Comparison of ENCODE assay signal across 25 cellular contexts in genomic region chr1:169931795-169932195, GRCh38. TPM values are rescaled to one million over a fixed set of nuclear protein-coding genes. Genes with fewer than 3 reads are reported as not detected.
DNase-seq lines count a peak whose midpoint lies in the region; ATAC-seq, FAIRE-seq and TF ChIP-seq lines count a peak whose summit lies in the region.
"Had no signal": no experiment of that assay in that cellular context is flagged by ENCODE, and none has a peak within 500 bp of the region (broad histone marks: within the 10 kb centered on the region; RNA-seq: fewer than 3 reads in every experiment).

No MANE protein-coding gene starts in this region.

- no peaks in the 10 kb centered on the region for H3K9me3 Mint-ChIP-seq in osteocyte (ENCODE audit: unreplicated experiment)
- H3K9me3 Mint-ChIP-seq: activated CD4-positive, alpha-beta memory T cell treated with anti-CD3 and anti-CD28 coated beads, Interleukin-2, amount 10 ng/mL, durations not matched to agents 7 days and 5 days; activated naive CD8-positive, alpha-beta T cell treated with anti-CD3 and anti-CD28 coated beads for 36 hours; effector memory CD8-positive, alpha-beta T cell had no signal

- no peak for TF ChIP-seq CTCF in osteocyte (IDR thresholded peaks at IDR 0.05)

- peak overlapping the region; percentile 75 for H3K27ac Mint-ChIP-seq in osteocyte (ENCODE audit: unreplicated experiment)
- H3K27ac Mint-ChIP-seq: activated CD4-positive, alpha-beta memory T cell treated with anti-CD3 and anti-CD28 coated beads, Interleukin-2, amount 10 ng/mL, durations not matched to agents 7 days and 5 days; activated naive CD8-positive, alpha-beta T cell treated with anti-CD3 and anti-CD28 coated beads for 36 hours; effector memory CD8-positive, alpha-beta T cell had no signal

- peaks cover 58% of the 10 kb centered on the region for H3K4me1 Mint-ChIP-seq in osteocyte (ENCODE audit: unreplicated experiment)

- ATAC-seq in HG03175 (IDR thresholded peaks at IDR 0.05; ENCODE audit: unreplicated experiment) (no peak), GM21528 (IDR thresholded peaks at IDR 0.05; ENCODE audit: low FRiP score, unreplicated experiment) (no peak), HG03571 (IDR thresholded peaks at IDR 0.05; ENCODE audit: unreplicated experiment) (no peak)
- ATAC-seq: body of pancreas; effector memory CD8-positive, alpha-beta T cell; Right ventricle myocardium inferior had no signal

- FAIRE-seq in TTC549 (lab: Jason Lieb, UNC) = peak; percentile 54
- FAIRE-seq: GM12891, H54 had no signal

- peak overlapping the region; percentile 30 for H3K4me3 Mint-ChIP-seq in osteocyte (ENCODE audit: unreplicated experiment)
- H3K4me3 Mint-ChIP-seq: activated CD4-positive, alpha-beta memory T cell treated with anti-CD3 and anti-CD28 coated beads, Interleukin-2, amount 10 ng/mL, durations not matched to agents 7 days and 5 days; activated naive CD8-positive, alpha-beta T cell treated with anti-CD3 and anti-CD28 coated beads for 36 hours; effector memory CD8-positive, alpha-beta T cell had no signal

- no peaks in the 10 kb centered on the region for H3K27me3 Mint-ChIP-seq in osteocyte (ENCODE audit: unreplicated experiment)
- H3K27me3 Mint-ChIP-seq: activated CD4-positive, alpha-beta memory T cell treated with anti-CD3 and anti-CD28 coated beads, Interleukin-2, amount 10 ng/mL, durations not matched to agents 7 days and 5 days; activated naive CD8-positive, alpha-beta T cell treated with anti-CD3 and anti-CD28 coated beads for 36 hours; effector memory CD8-positive, alpha-beta T cell had no signal

- no peaks in the 10 kb centered on the region for H3K36me3 Mint-ChIP-seq in osteocyte (ENCODE audit: unreplicated experiment)
- H3K36me3 Mint-ChIP-seq: activated naive CD8-positive, alpha-beta T cell treated with anti-CD3 and anti-CD28 coated beads for 36 hours had no signal

- DNase-seq in DMS114 treated with DMSO at 0.1 percent for 48 hours (lab: John Stamatoyannopoulos, UW; ENCODE audit: unreplicated experiment) (peak; percentile 24), fibroblast of gingiva (ENCODE audit: low read depth) (peak; percentile 80), osteocyte (ENCODE audit: extremely low spot score, unreplicated experiment) (no peak), globus pallidus (ENCODE audit: low spot score) (no peak)
- DNase-seq: activated CD4-positive, alpha-beta memory T cell treated with anti-CD3 and anti-CD28 coated beads, Interleukin-2, amount 10 ng/mL, durations not matched to agents 7 days and 5 days; activated effector memory CD4-positive, alpha-beta T cell treated with Interleukin-2 at 50 U/mL for 16 hours; activated naive CD8-positive, alpha-beta T cell treated with anti-CD3 and anti-CD28 coated beads for 36 hours; body of pancreas; colonic mucosa; DND-41; effector memory CD8-positive, alpha-beta T cell; NCI-H1092; NCI-H2029 treated with DMSO at 0.1 percent for 48 hours; NCI-H345; NCI-H774; stimulated activated CD4-positive, alpha-beta T cell treated with anti-CD3 and anti-CD28 coated beads, Interleukin-1b, Interleukin-23, amount 100 ng/mL, for 48 hours; substantia nigra; T1000 had no signal

RNA-seq across cellular contexts. Expression of gene SCYL3, which starts 38.1 kb away (rescaled TPM):
- 8.0 and 9.2 TPM in 2 replicates for total RNA-seq in osteocyte

Comparison
In these comparisons a context has a peak if more than half of its experiments do, and no peak if none do; other contexts are left out.
1. DNase-seq: peak in DMS114 treated with DMSO at 0.1 percent for 48 hours (single experiment) and fibroblast of gingiva (single experiment); none in osteocyte (single experiment) and globus pallidus (single experiment).